ENCODE assay signal across 7 cellular contexts in genomic region chr17:38492067-38493040, GRCh38.
DNase-seq lines count a peak whose midpoint lies in the region; ATAC-seq and TF ChIP-seq lines count a peak whose summit lies in the region.
"Not testable (repeated sequence)": the region's sequence is repeated elsewhere in the genome, so short reads cannot be mapped to it uniquely, and the experiment has no call there.

No MANE protein-coding gene starts in this region.

- peak; percentile 88 for TF ChIP-seq CTCF in GM12872 (IDR thresholded peaks at IDR 0.05; ENCODE audit: insufficient read depth, low read depth, low read length)
- TF ChIP-seq CTCF in dorsolateral prefrontal cortex (IDR thresholded peaks at IDR 0.05 in 54 of 56, conservative IDR thresholded peaks at IDR 0.05 in 2 of 56; ENCODE audit: low read depth in 1 of 56, partially characterized antibody in 56 of 56) = peak in 55 of 56 donors; percentile 21 to 91 (median 70)

- intact Hi-C loops in dorsolateral prefrontal cortex (cut with DNase I) = loop anchor here in 1 of 2 donors (5.0 to 10.0 kb wide), 3 partner anchors 70 to 242 kb away; partner anchors contain the start of gene CISD3

- peak overlapping the region in 18 of 59 donors; percentile 8 to 71 (median 39) for H3K27ac ChIP-seq in dorsolateral prefrontal cortex

- not testable (repeated sequence) for H3K4me3 ChIP-seq in dorsolateral prefrontal cortex

- not testable (repeated sequence) for H3K27me3 ChIP-seq in dorsolateral prefrontal cortex

- ATAC-seq in left lobe of liver = peak; percentile 98

- DNase-seq in NCI-H146 (lab: John Stamatoyannopoulos, UW) (peak; percentile 77), SHP77 treated with DMSO at 0.1 percent for 48 hours (lab: John Stamatoyannopoulos, UW) (peak; percentile 54), activated T-cell treated with anti-CD3 and anti-CD28 coated beads for 1 hour (ENCODE audit: low read depth) (peak; percentile 88), dorsolateral prefrontal cortex (peak; percentile 86 to 97 (median 92)), left lobe of liver (ENCODE audit: low spot score) (peak; percentile 91)
- DNase-seq in stimulated activated CD4-positive, alpha-beta T cell treated with anti-CD3 and anti-CD28 coated beads, Interleukin-12 subunit alpha, Interleukin-12 subunit beta, amount 100 ng/mL, for 4 hours = peak; percentile 93
